8 cellular contexts compared by ENCODE assay signal in the genomic region with DNA sequence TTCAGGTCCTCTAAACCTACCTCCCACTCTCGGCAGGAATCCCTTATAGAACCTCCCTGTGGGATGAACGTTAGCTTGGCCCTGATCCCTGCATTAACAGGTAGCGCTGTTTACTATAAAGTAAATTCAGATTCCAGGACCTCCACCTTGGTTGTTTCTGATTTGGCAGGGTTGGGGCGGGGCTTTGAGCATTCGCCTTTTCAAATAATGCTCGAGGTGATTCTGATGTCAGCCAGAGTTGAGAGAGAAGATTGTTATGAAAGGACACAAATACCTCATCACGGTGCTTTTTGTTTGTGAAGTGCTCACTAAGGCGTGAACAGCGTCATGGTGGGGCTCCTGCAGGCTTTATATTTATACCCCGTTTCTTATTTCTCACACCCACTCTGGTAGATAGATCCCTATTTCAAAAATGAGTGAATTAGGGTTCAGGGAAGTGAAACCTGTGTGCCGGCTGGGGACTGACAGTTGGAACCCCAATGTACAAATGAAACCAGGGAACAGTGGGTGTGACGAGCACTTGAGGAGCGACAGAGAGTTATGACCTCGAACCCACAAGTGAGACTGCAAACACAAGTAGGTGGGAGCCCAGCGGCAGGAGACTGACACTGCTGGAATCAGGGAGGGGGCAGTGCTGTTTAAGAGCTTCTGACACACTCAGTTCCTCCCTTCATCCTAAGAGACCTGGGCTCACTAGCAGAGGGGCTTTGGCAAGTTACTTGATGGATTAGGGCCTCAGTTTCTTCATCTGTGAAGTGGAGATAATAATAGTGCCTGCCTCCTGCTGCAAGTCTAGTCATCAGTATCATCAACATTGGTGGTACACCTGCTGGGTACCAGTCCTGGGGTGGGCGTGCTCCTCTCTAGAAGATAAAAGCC. TPM values are rescaled to one million over a fixed set of nuclear protein-coding genes. Genes with fewer than 3 reads are reported as not detected.
DNase-seq lines count a peak whose midpoint lies in the region; ATAC-seq and TF ChIP-seq lines count a peak whose summit lies in the region.

No MANE protein-coding gene starts in this region.

- TF ChIP-seq CTCF in GM12872 (IDR thresholded peaks at IDR 0.05; ENCODE audit: insufficient read depth, low read depth, low read length) (peak; percentile 24; the same call in 1 of the 3 replicates), BE2C (IDR thresholded peaks at IDR 0.05; ENCODE audit: low read depth, low read length) (no peak)

- H3K27me3 ChIP-seq in BE2C = no peaks in the 10 kb centered on the region

- H3K4me1 ChIP-seq in BE2C = no peaks in the 10 kb centered on the region

- H3K36me3 ChIP-seq in KOPT-K1 (ENCODE audit: insufficient read depth, low read length) = no peaks in the 10 kb centered on the region
- H3K36me3 ChIP-seq in BE2C = no peaks in the 10 kb centered on the region

- peak overlapping the region; percentile 98 for H3K27ac ChIP-seq in KOPT-K1 (ENCODE audit: low read depth, low read length, poor library complexity, severe bottlenecking)

- H3K4me3 ChIP-seq in BE2C (ENCODE audit: low read depth, low read length) = no peak overlapping the region

- peak; percentile 75 for ATAC-seq in GM21447 (IDR thresholded peaks at IDR 0.05; ENCODE audit: unreplicated experiment)

- H3K9me3 ChIP-seq in KOPT-K1 (ENCODE audit: insufficient read depth, low read length, poor library complexity, severe bottlenecking) (no peaks in the 10 kb centered on the region), BE2C (no peaks in the 10 kb centered on the region)

- DNase-seq in activated T-cell treated with anti-CD3 and anti-CD28 coated beads, Interleukin-2, amount 50 U/mL, for 48 hours = peak; percentile 75 to 77
- peak; percentile 54 to 55 for DNase-seq in stimulated activated CD4-positive, alpha-beta T cell treated with anti-CD3 and anti-CD28 coated beads, Interleukin-15, amount 100 ng/mL, for 48 hours (ENCODE audit: low read depth in 2 of 2)
- DNase-seq in UCSD-AML1 (lab: John Stamatoyannopoulos, UW; ENCODE audit: unreplicated experiment) (no peak), BE2C (no peak), Kasumi-1 (lab: John Stamatoyannopoulos, UW) (no peak)

RNA-seq across cellular contexts. Expression of a gene that starts 14.3 kb away (rescaled TPM):
- polyA plus RNA-seq in BE2C (2012; ENCODE audit: insufficient read depth, insufficient read length, low read depth) = 15.7 TPM

Comparison
In these comparisons a context has a peak if more than half of its experiments do, and no peak if none do; other contexts are left out.
1. DNase-seq: peak in activated T-cell treated with anti-CD3 and anti-CD28 coated beads, Interleukin-2, amount 50 U/mL, for 48 hours (2 of 2) and stimulated activated CD4-positive, alpha-beta T cell treated with anti-CD3 and anti-CD28 coated beads, Interleukin-15, amount 100 ng/mL, for 48 hours (2 of 2); none in UCSD-AML1 (single experiment), BE2C (single experiment) and Kasumi-1 (0 of 2).